Comparison of ENCODE assay signal across 28 cellular contexts in the genomic region with DNA sequence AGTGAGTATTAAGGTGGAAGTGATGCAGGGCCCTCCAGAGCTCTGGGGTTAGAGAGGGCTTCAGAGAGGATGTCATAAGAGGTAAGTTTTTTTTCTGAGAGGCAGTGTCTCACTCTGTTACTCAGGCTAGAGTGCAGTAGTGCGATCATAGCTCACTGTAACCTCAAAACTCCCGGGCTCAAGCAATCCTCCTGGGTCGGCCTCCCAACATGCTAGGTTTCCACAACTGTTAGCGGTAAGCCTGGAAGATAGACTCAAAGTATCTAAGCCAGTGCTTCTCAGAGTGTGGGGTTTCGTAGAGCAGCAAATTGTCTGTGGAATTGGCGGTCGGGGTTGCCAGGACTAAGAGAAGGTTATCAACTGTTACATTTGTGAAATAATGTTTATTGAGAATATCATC.
"Had no signal": no experiment of that assay in that cellular context is flagged by ENCODE, and none has a peak within 500 bp of the region (broad histone marks: within the 10 kb centered on the region; RNA-seq: fewer than 3 reads in every experiment).

No MANE protein-coding gene starts in this region.

- DNase-seq: activated CD4-positive, alpha-beta memory T cell treated with anti-CD3 and anti-CD28 coated beads for 36 hours; activated CD4-positive, alpha-beta T cell treated with anti-CD3 and anti-CD28 coated beads, Interleukin-2, amount 10 ng/mL, durations not matched to agents 24 days and 14 days; activated CD4-positive, CD25-positive, alpha-beta regulatory T cell treated with anti-CD3 and anti-CD28 coated beads, Interleukin-2, amount 50 U/mL, for 72 hours; activated CD8-positive, alpha-beta memory T cell treated with anti-CD3 and anti-CD28 coated beads, Interleukin-2, amount 50 U/mL, for 4 hours; activated gamma-delta T cell; activated naive CD4-positive, alpha-beta T cell treated with anti-CD3 and anti-CD28 coated beads, Interleukin-2, amount 10 ng/mL, durations not matched to agents 7 days and 5 days; activated naive CD8-positive, alpha-beta T cell treated with anti-CD3 and anti-CD28 coated beads, Interleukin-2, amount 10 ng/mL, durations not matched to agents 7 days and 5 days; activated T-cell treated with anti-CD3 and anti-CD28 coated beads, Interleukin-2, amount 50 U/mL, for 1 hour; brain microvascular endothelial cell; dorsolateral prefrontal cortex; effector memory CD4-positive, alpha-beta T cell; heart left ventricle; mucosa of descending colon; ovary; right lobe of liver; stimulated activated CD4-positive, alpha-beta T cell treated with anti-CD3 and anti-CD28 coated beads, Interleukin-2, amount 100 ng/mL, for 48 hours; stimulated activated naive CD8-positive, alpha-beta T cell treated with anti-CD3 and anti-CD28 coated beads, Interleukin-15, Interleukin-2, amounts not matched to agents 100 U/mL and 50 U/mL, for 24 hours; T-helper 9 cell had no signal

- H3K9me3 Mint-ChIP-seq: activated CD4-positive, alpha-beta memory T cell treated with anti-CD3 and anti-CD28 coated beads for 36 hours; activated CD4-positive, alpha-beta T cell treated with anti-CD3 and anti-CD28 coated beads, Interleukin-2, amount 10 ng/mL, durations not matched to agents 24 days and 14 days; activated naive CD4-positive, alpha-beta T cell treated with anti-CD3 and anti-CD28 coated beads, Interleukin-2, amount 10 ng/mL, durations not matched to agents 7 days and 5 days; activated naive CD8-positive, alpha-beta T cell treated with anti-CD3 and anti-CD28 coated beads, Interleukin-2, amount 10 ng/mL, durations not matched to agents 7 days and 5 days; activated T-helper 1 cell treated with anti-CD3 and anti-CD28 coated beads, Interleukin-12 subunit alpha, Interleukin-12 subunit beta, Interleukin-2, Interleukin-4 antibody, amounts not matched to agents 30 ng/mL and 10 ng/mL and 1 ng/mL, durations not matched to agents 14 hours and 24 hours and 36 hours; memory B cell; nephron; type B pancreatic cell had no signal

- ATAC-seq: mucosa of descending colon; right lobe of liver; stimulated activated naive CD8-positive, alpha-beta T cell treated with anti-CD3 and anti-CD28 coated beads, Interleukin-15, Interleukin-2, amounts not matched to agents 100 U/mL and 50 U/mL, for 24 hours had no signal

- H3K36me3 Mint-ChIP-seq: activated CD4-positive, alpha-beta memory T cell treated with anti-CD3 and anti-CD28 coated beads for 36 hours; activated naive CD4-positive, alpha-beta T cell treated with anti-CD3 and anti-CD28 coated beads, Interleukin-2, amount 10 ng/mL, durations not matched to agents 7 days and 5 days; activated naive CD8-positive, alpha-beta T cell treated with anti-CD3 and anti-CD28 coated beads, Interleukin-2, amount 10 ng/mL, durations not matched to agents 7 days and 5 days; memory B cell; type B pancreatic cell had no signal

- H3K27me3 Mint-ChIP-seq: activated CD4-positive, alpha-beta memory T cell treated with anti-CD3 and anti-CD28 coated beads for 36 hours; activated CD4-positive, alpha-beta T cell treated with anti-CD3 and anti-CD28 coated beads, Interleukin-2, amount 10 ng/mL, durations not matched to agents 24 days and 14 days; progenitor cell of endocrine pancreas; type B pancreatic cell had no signal

- H3K4me3 Mint-ChIP-seq: activated CD4-positive, alpha-beta memory T cell treated with anti-CD3 and anti-CD28 coated beads for 36 hours; activated CD4-positive, alpha-beta T cell treated with anti-CD3 and anti-CD28 coated beads, Interleukin-2, amount 10 ng/mL, durations not matched to agents 24 days and 14 days; activated naive CD4-positive, alpha-beta T cell treated with anti-CD3 and anti-CD28 coated beads, Interleukin-2, amount 10 ng/mL, durations not matched to agents 7 days and 5 days; activated naive CD8-positive, alpha-beta T cell treated with anti-CD3 and anti-CD28 coated beads, Interleukin-2, amount 10 ng/mL, durations not matched to agents 7 days and 5 days; activated T-helper 1 cell treated with anti-CD3 and anti-CD28 coated beads, Interleukin-12 subunit alpha, Interleukin-12 subunit beta, Interleukin-2, Interleukin-4 antibody, amounts not matched to agents 30 ng/mL and 10 ng/mL and 1 ng/mL, durations not matched to agents 14 hours and 24 hours and 36 hours; memory B cell; nephron; type B pancreatic cell had no signal

- H3K9me3 ChIP-seq: ascending aorta, heart left ventricle, mucosa of descending colon, neutrophil, ovary, right lobe of liver, thoracic aorta, vagina had no signal

- H3K27ac ChIP-seq: ascending aorta, brain microvascular endothelial cell, coronary artery, dorsolateral prefrontal cortex, neutrophil, ovary, right lobe of liver, thoracic aorta, vagina had no signal

- H3K4me1 Mint-ChIP-seq: activated CD4-positive, alpha-beta T cell treated with anti-CD3 and anti-CD28 coated beads, Interleukin-2, amount 10 ng/mL, durations not matched to agents 24 days and 14 days; activated naive CD4-positive, alpha-beta T cell treated with anti-CD3 and anti-CD28 coated beads, Interleukin-2, amount 10 ng/mL, durations not matched to agents 7 days and 5 days; memory B cell had no signal

- H3K36me3 ChIP-seq: ascending aorta, brain microvascular endothelial cell, heart left ventricle, neutrophil, ovary, right lobe of liver, thoracic aorta, vagina had no signal

- H3K27me3 ChIP-seq: ascending aorta, brain microvascular endothelial cell, heart left ventricle, neutrophil, ovary, right lobe of liver, vagina had no signal

- H3K27ac Mint-ChIP-seq: activated CD4-positive, alpha-beta memory T cell treated with anti-CD3 and anti-CD28 coated beads for 36 hours; activated CD4-positive, alpha-beta T cell treated with anti-CD3 and anti-CD28 coated beads, Interleukin-2, amount 10 ng/mL, durations not matched to agents 24 days and 14 days; activated naive CD4-positive, alpha-beta T cell treated with anti-CD3 and anti-CD28 coated beads, Interleukin-2, amount 10 ng/mL, durations not matched to agents 7 days and 5 days; activated naive CD8-positive, alpha-beta T cell treated with anti-CD3 and anti-CD28 coated beads, Interleukin-2, amount 10 ng/mL, durations not matched to agents 7 days and 5 days; activated T-helper 1 cell treated with anti-CD3 and anti-CD28 coated beads, Interleukin-12 subunit alpha, Interleukin-12 subunit beta, Interleukin-2, Interleukin-4 antibody, amounts not matched to agents 30 ng/mL and 10 ng/mL and 1 ng/mL, durations not matched to agents 14 hours and 24 hours and 36 hours; memory B cell; nephron; progenitor cell of endocrine pancreas; type B pancreatic cell had no signal

- H3K4me3 ChIP-seq: ascending aorta, coronary artery, dorsolateral prefrontal cortex, heart left ventricle, mucosa of descending colon, ovary, right lobe of liver, thoracic aorta, vagina had no signal

- H3K4me1 ChIP-seq: ascending aorta, right lobe of liver, vagina had no signal
